ENCODE assay signal across 11 cellular contexts in the genomic region with DNA sequence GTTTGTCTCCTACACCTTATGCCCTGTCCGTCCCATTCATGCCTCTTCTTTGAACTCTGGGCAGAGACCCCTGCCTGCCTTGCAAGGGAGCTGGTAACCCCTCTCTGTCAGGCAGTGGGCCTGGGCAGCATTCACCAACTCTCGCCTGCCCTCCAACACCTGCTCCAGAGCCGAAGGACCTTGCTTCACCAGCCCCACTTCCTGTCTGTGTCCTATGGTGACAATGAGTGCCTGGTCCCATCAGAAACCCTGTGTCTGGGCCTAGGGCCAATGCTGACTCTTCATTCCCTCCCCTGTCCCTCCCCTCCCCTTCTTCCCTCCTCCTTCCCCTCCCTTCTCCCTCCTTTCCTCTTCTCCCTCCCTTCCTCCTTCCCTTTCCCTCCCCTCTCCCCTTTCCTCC. TPM values are rescaled to one million over a fixed set of nuclear protein-coding genes. Genes with fewer than 3 reads are reported as not detected.
DNase-seq lines count a peak whose midpoint lies in the region; ATAC-seq and TF ChIP-seq lines count a peak whose summit lies in the region.
"Had no signal": no experiment of that assay in that cellular context is flagged by ENCODE, and none has a peak within 500 bp of the region (broad histone marks: within the 10 kb centered on the region; RNA-seq: fewer than 3 reads in every experiment).

No MANE protein-coding gene starts in this region.

- H3K4me1 ChIP-seq in A673 (ENCODE audit: insufficient read depth, low read length, poor library complexity, severe bottlenecking): no peaks in the 10 kb centered on the region
- H3K4me1 ChIP-seq in uterus: no peaks in the 10 kb centered on the region

- no peaks in the 10 kb centered on the region for H3K9me3 ChIP-seq in A673 (ENCODE audit: low read depth, low read length, poor library complexity, severe bottlenecking)
- H3K9me3 ChIP-seq in uterus: no peaks in the 10 kb centered on the region

- DNase-seq in A673 (ENCODE audit: low spot score): peak; percentile 69
- peak; percentile 54 for DNase-seq in Jurkat, Clone E6-1 (ENCODE audit: low read depth, low spot score)
- peak; percentile 14 for DNase-seq in RPMI7951 (ENCODE audit: low read depth)
- DNase-seq in left ventricle myocardium superior: peak; percentile 58
- no peak for DNase-seq in uterus
- DNase-seq in islet precursor cell: no peak
- DNase-seq: HCEC 1CT had no signal

- TF ChIP-seq CTCF in A673 (conservative IDR thresholded peaks at IDR 0.05; ENCODE audit: low read depth, low read length): no peak
- TF ChIP-seq CTCF in uterus (IDR thresholded peaks at IDR 0.05): no peak

- intact Hi-C loops in A673 (cut with micrococcal nuclease; ENCODE audit: unreplicated experiment): no loop called here
- intact Hi-C loops in left ventricle myocardium superior (cut with micrococcal nuclease): no loop called here
- intact Hi-C loops in uterus (cut with DNase I; ENCODE audit: low total_unique reads): no loop called here

- POLR2A ChIA-PET in A673 (lab: Charles Lee; ENCODE audit: low non-redundant PET): no interaction called here

- H3K27me3 ChIP-seq in A673 (replicated peaks; ENCODE audit: insufficient read depth, low read depth, low read length, poor library complexity) (no peaks in the 10 kb centered on the region), uterus (no peaks in the 10 kb centered on the region)
- H3K27me3 ChIP-seq: cardiac muscle cell had no signal

- H3K4me3 ChIP-seq in A673 (ENCODE audit: low read depth, low read length, poor library complexity, severe bottlenecking) (no peak overlapping the region), uterus (no peak overlapping the region)
- H3K4me3 ChIP-seq in Jurkat, Clone E6-1 (ENCODE audit: low read length): no peak overlapping the region
- H3K4me3 ChIP-seq: cardiac muscle cell had no signal

- BruUV-seq in A673 (replicated peaks; lab: Mats Ljungman, UMichigan): no TSS peak

- ATAC-seq in left ventricle myocardium superior (peak; percentile 64), HG02571 (IDR thresholded peaks at IDR 0.05; ENCODE audit: unreplicated experiment) (no peak), GM19455 (IDR thresholded peaks at IDR 0.05; ENCODE audit: unreplicated experiment) (no peak)
- ATAC-seq: activated T-helper 17 cell treated with anti-CD3 and anti-CD28 coated beads, Interleukin-2, amount 50 U/mL, for 72 hours had no signal

- peak overlapping the region; percentile 59 for H3K27ac ChIP-seq in A673 (ENCODE audit: low read depth, low read length, poor library complexity, severe bottlenecking)
- H3K27ac ChIP-seq in uterus: no peak overlapping the region
- H3K27ac ChIP-seq: cardiac muscle cell had no signal

- no peak for TF ChIP-seq POLR2A in uterus (IDR thresholded peaks at IDR 0.05)

- CTCF ChIA-PET in A673 (lab: Charles Lee): no interaction called here

- H3K36me3 ChIP-seq in A673 (ENCODE audit: insufficient read depth, low read length, poor library complexity, severe bottlenecking): no peaks in the 10 kb centered on the region
- H3K36me3 ChIP-seq in uterus: no peaks in the 10 kb centered on the region
- H3K36me3 ChIP-seq: cardiac muscle cell had no signal

RNA-seq across cellular contexts. Expression of a gene that starts 22.8 kb away (rescaled TPM):
- total RNA-seq in A673 (2021) (57.1 and 68.9 TPM in 2 replicates), left ventricle myocardium superior (87.2 TPM), uterus (100 to 1,000 TPM in 1 of 4 donors, 10 to 100 TPM in 3; 50.5 to 162 (median 66.1) TPM)
- 39.1 TPM for polyA plus RNA-seq in Jurkat, Clone E6-1 (2012; ENCODE audit: insufficient read depth, insufficient read length)
- total RNA-seq in RPMI7951 (2014; rRNA removed; shearing (Covaris generic)): 30.5 and 35.4 TPM in 2 replicates

Comparison
In these comparisons a context has a peak if more than half of its experiments do, and no peak if none do; other contexts are left out.
1. DNase-seq: peak in A673 (single experiment), Jurkat, Clone E6-1 (single experiment), RPMI7951 (single experiment) and left ventricle myocardium superior (single experiment); none in uterus (0 of 2) and islet precursor cell (single experiment).